ENCODE assay signal across 1 cellular context in the genomic region with DNA sequence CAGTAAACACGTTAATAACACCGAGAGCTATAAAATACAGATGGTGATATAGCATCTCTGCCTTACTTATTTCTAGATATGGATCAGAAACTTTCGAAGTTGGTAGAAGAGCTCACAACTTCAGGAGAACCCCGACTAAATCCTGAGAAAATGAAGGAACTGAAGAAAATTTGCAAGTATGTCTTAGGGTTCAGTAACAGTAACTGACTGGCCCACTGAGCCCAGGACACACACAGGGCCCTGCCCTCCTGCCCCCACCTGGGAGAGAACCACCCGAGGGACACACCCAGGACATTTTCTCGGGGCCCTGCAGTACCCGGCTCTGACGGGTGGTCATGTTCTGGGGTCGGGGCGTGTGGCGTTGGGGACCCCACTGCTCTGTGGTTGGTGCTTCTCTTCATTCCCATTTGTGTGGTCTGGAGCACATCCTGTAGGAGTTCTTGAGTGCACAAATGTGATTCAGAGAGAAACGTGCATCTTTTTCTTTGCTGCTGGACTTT.
TF ChIP-seq lines count a peak whose summit lies in the region.

No MANE protein-coding gene starts in this region.

TF ChIP-seq in H1, 55 proteins besides CTCF, POLR2A, EP300 and RAD21:
- no peak for TF ChIP-seq CTBP2 (IDR thresholded peaks at IDR 0.05; ENCODE audit: borderline replicate concordance, insufficient read depth, insufficient read length, low read length)
- TF ChIP-seq SIRT6 (IDR thresholded peaks at IDR 0.05; ENCODE audit: low read length), result no peak
- TF ChIP-seq, protein P1, sequence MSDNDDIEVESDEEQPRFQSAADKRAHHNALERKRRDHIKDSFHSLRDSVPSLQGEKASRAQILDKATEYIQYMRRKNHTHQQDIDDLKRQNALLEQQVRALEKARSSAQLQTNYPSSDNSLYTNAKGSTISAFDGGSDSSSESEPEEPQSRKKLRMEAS (IDR thresholded peaks at IDR 0.05), result no peak
- TF ChIP-seq CREB1 (IDR thresholded peaks at IDR 0.05), result no peak
